1 cellular context compared by ENCODE assay signal in the genomic region with DNA sequence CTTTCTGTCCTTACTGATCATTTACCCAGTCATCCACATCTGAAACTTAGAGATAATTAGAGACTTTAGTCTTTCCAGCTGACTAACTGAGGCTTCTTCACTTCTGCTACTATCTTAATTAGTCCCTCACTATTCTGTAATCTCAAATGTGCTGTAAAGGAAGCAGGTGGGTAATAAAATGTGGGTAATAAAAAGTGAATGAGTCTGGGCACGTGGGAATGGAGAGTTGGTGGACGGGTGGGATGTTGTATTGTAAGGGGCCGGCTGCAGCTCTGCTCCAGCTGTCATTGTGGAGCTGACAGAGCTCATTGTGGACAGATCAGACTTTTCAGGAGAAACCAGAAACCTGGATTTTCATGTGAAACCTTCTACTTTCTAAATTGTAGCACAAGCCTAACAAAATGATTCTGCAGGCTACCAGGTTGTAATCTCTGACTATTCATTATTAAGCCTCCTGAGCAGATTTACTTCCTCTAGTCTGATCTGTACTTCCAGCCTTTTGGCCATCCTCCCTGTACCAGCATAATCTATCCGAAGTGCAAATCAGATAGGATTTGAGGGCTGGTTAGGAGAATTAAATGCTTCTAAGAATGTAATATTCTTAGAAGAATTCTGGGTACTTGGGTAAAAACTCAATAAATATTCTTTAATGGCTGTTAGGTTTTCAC.
TF ChIP-seq lines count a peak whose summit lies in the region.

No MANE protein-coding gene starts in this region.

TF ChIP-seq in K562, 482 proteins besides CTCF, POLR2A, EP300 and RAD21:
- TF ChIP-seq, protein P1, sequence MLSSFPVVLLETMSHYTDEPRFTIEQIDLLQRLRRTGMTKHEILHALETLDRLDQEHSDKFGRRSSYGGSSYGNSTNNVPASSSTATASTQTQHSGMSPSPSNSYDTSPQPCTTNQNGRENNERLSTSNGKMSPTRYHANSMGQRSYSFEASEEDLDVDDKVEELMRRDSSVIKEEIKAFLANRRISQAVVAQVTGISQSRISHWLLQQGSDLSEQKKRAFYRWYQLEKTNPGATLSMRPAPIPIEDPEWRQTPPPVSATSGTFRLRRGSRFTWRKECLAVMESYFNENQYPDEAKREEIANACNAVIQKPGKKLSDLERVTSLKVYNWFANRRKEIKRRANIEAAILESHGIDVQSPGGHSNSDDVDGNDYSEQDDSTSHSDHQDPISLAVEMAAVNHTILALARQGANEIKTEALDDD (IDR thresholded peaks at IDR 0.05) = 0 out of 2 replicates have a peak, but pooled peaks have one; percentile 19
- TF ChIP-seq KDM4B (IDR thresholded peaks at IDR 0.05; ENCODE audit: borderline replicate concordance in 2 of 2, low read depth in 1 of 2) = no peak
- no peak for TF ChIP-seq NONO (IDR thresholded peaks at IDR 0.05; ENCODE audit: low read depth in 2 of 2, low read length in 1 of 2)
- TF ChIP-seq ELF4 (CRISPR knock-in tag; IDR thresholded peaks at IDR 0.05) = no peak
